9 cellular contexts compared by ENCODE assay signal in the genomic region with DNA sequence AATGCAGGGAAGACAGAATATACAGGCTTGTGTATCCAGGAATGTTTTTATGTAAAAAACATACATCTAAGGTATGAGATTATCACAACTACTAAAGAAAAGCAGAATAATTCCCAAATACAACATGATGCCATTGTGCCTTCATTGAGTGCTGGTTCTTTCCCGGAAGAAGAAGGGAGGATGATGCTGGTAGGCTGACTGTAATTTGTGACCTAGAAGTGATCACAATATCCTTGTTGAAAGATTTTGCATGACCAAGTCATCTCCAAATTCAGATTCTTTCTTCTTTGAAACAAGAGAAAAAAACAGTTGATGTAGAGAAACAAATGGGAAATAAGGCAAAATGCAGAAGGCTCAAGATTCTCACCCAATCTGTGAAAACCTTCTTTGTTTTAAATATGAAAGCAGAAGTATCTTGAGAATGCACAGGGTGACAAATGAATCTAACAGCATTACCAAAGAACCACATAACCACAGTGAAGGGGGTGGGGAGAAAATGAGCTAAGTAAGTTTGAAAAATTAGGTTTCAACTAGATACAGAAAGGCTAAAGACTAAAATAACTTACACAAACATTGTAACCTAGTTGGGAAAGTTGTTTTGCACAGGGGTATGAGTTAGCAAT. TPM values are rescaled to one million over a fixed set of nuclear protein-coding genes. Genes with fewer than 3 reads are reported as not detected.
DNase-seq lines count a peak whose midpoint lies in the region; ATAC-seq and FAIRE-seq lines count a peak whose summit lies in the region.
"Had no signal": no experiment of that assay in that cellular context is flagged by ENCODE, and none has a peak within 500 bp of the region (broad histone marks: within the 10 kb centered on the region; RNA-seq: fewer than 3 reads in every experiment).

No MANE protein-coding gene starts in this region.

- no peaks in the 10 kb centered on the region for H3K27me3 ChIP-seq in iPS-18a (ENCODE audit: control insufficient read depth, insufficient read depth, low read length)

- peak; percentile 94 for ATAC-seq in GM18907 (IDR thresholded peaks at IDR 0.05; ENCODE audit: unreplicated experiment)
- ATAC-seq in HG02763 (IDR thresholded peaks at IDR 0.05; ENCODE audit: unreplicated experiment) = peak; percentile 86

- H3K4me1 ChIP-seq in iPS-18a (ENCODE audit: control insufficient read depth, low read depth, low read length) = peaks cover 13% of the 10 kb centered on the region

- H3K4me3 ChIP-seq in iPS-18a (ENCODE audit: low read length) = peak overlapping the region; percentile 5

- FAIRE-seq in frontal cortex (lab: Jason Lieb, UNC) = no peak

- H3K36me3 ChIP-seq in iPS-18a (ENCODE audit: control insufficient read depth, low read depth, low read length) = peaks cover 23% of the 10 kb centered on the region

- H3K27ac ChIP-seq in iPS-18a (ENCODE audit: low read length) = no peak overlapping the region

- peak; percentile 13 for DNase-seq in NAMALWA (ENCODE audit: low spot score)
- DNase-seq in frontal cortex (ENCODE audit: low spot score in 2 of 2) = no peak
- DNase-seq in NCI-H2107 (lab: John Stamatoyannopoulos, UW) = no peak
- DNase-seq in amniotic stem cell (lab: John Stamatoyannopoulos, UW) = no peak
- DNase-seq in globus pallidus (ENCODE audit: low spot score) = no peak

- no peak overlapping the region for H3K9ac ChIP-seq in iPS-18a (ENCODE audit: low read length)

- no peaks in the 10 kb centered on the region for H3K9me3 ChIP-seq in iPS-18a (ENCODE audit: control insufficient read depth, low read depth, low read length)

RNA-seq across cellular contexts. Expression of gene MRE11, which starts 20.4 kb away (rescaled TPM):
- 12.6 TPM for total RNA-seq in frontal cortex

RNA-seq across cellular contexts. Expression of gene ANKRD49, which starts 20.5 kb away (rescaled TPM):
- 25.3 TPM for total RNA-seq in frontal cortex

RNA-seq across cellular contexts. Expression of gene C11orf97, which starts 39.0 kb away (rescaled TPM):
- total RNA-seq in frontal cortex = not detected
- total RNA-seq: dermis microvascular lymphatic vessel endothelial cell had no signal
